In genomic region chr16:67429053-67429798, GRCh38 we compare ENCODE assay signal across 1 cellular context.
TF ChIP-seq lines count a peak whose summit lies in the region.

No MANE protein-coding gene starts in this region.

TF ChIP-seq in HCT116, 20 proteins besides CTCF, POLR2A, EP300 and RAD21:
- TF ChIP-seq ELF1 (IDR thresholded peaks at IDR 0.05; ENCODE audit: borderline replicate concordance, low read depth) (no peak), EGR1 (IDR thresholded peaks at IDR 0.05; ENCODE audit: low read depth) (no peak), CBX3 (IDR thresholded peaks at IDR 0.05; ENCODE audit: low read depth) (no peak), CEBPB (IDR thresholded peaks at IDR 0.05; ENCODE audit: low read depth) (no peak), SIN3A (IDR thresholded peaks at IDR 0.05; ENCODE audit: low read depth) (no peak)
- TF ChIP-seq, protein P1, sequence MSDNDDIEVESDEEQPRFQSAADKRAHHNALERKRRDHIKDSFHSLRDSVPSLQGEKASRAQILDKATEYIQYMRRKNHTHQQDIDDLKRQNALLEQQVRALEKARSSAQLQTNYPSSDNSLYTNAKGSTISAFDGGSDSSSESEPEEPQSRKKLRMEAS (IDR thresholded peaks at IDR 0.05) = no peak
- TF ChIP-seq, protein P2, sequence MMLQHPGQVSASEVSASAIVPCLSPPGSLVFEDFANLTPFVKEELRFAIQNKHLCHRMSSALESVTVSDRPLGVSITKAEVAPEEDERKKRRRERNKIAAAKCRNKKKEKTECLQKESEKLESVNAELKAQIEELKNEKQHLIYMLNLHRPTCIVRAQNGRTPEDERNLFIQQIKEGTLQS (IDR thresholded peaks at IDR 0.05) = no peak
